ENCODE assay signal across 27 cellular contexts in genomic region chr3:71376911-71377310, GRCh38.
DNase-seq lines count a peak whose midpoint lies in the region; ATAC-seq and TF ChIP-seq lines count a peak whose summit lies in the region.
"Had no signal": no experiment of that assay in that cellular context is flagged by ENCODE, and none has a peak within 500 bp of the region (broad histone marks: within the 10 kb centered on the region; RNA-seq: fewer than 3 reads in every experiment).

No MANE protein-coding gene starts in this region.

- H3K4me1 Mint-ChIP-seq in activated CD8-positive, alpha-beta T cell treated with anti-CD3 and anti-CD28 coated beads for 36 hours (ENCODE audit: low read depth): peaks cover 82% of the 10 kb centered on the region
- H3K4me1 Mint-ChIP-seq in activated CD8-positive, alpha-beta T cell treated with anti-CD3 and anti-CD28 coated beads, Interleukin-2, amount 10 ng/mL, durations not matched to agents 7 days and 5 days (ENCODE audit: low read depth): peaks cover 33% of the 10 kb centered on the region
- peaks cover under 1% of the 10 kb centered on the region for H3K4me1 Mint-ChIP-seq in MCF 10A (ENCODE audit: insufficient read depth, unreplicated experiment)

- peak; percentile 57 for ATAC-seq in activated CD8-positive, alpha-beta T cell treated with anti-CD3 and anti-CD28 coated beads for 36 hours
- no peak for ATAC-seq in activated CD8-positive, alpha-beta T cell treated with anti-CD3 and anti-CD28 coated beads, Interleukin-2, amount 10 ng/mL, durations not matched to agents 7 days and 5 days
- peak; percentile 65 for ATAC-seq in GM18907 (IDR thresholded peaks at IDR 0.05; ENCODE audit: unreplicated experiment)
- ATAC-seq in GM21529 (IDR thresholded peaks at IDR 0.05; ENCODE audit: unreplicated experiment): no peak
- ATAC-seq: A549, esophagus mucosa, lower lobe of right lung had no signal

- no TSS peak for BruUV-seq in MCF 10A (replicated peaks; lab: Mats Ljungman, UMichigan)

- peak overlapping the region in 6 of 8 donors; percentile 15 to 62 (median 46) for H3K27ac ChIP-seq in spleen
- H3K27ac ChIP-seq: A549, brain microvascular endothelial cell, lower lobe of right lung, prostate gland had no signal

- intact Hi-C loops in activated CD8-positive, alpha-beta T cell treated with anti-CD3 and anti-CD28 coated beads for 36 hours (cut with micrococcal nuclease): no loop called here
- intact Hi-C loops in spleen (cut with DNase I; ENCODE audit: low total_unique reads): no loop called here
- intact Hi-C loops in MCF 10A (cut with micrococcal nuclease): no loop called here
- intact Hi-C loops in head of caudate nucleus (cut with DNase I): no loop called here

- H3K36me3 Mint-ChIP-seq in activated CD8-positive, alpha-beta T cell treated with anti-CD3 and anti-CD28 coated beads for 36 hours (ENCODE audit: low read depth): peaks cover 22% of the 10 kb centered on the region
- peaks cover 6% of the 10 kb centered on the region for H3K36me3 Mint-ChIP-seq in activated CD8-positive, alpha-beta T cell treated with anti-CD3 and anti-CD28 coated beads, Interleukin-2, amount 10 ng/mL, durations not matched to agents 7 days and 5 days (ENCODE audit: low read depth)
- H3K36me3 Mint-ChIP-seq in MCF 10A (ENCODE audit: insufficient read depth, unreplicated experiment): peaks cover 13% of the 10 kb centered on the region

- POLR2A ChIA-PET in activated CD8-positive, alpha-beta T cell treated with anti-CD3 and anti-CD28 coated beads for 36 hours (lab: Charles Lee): interaction anchor here (1.0 to 1.4 kb wide), 4 partner anchors 9 to 74 kb away, joined by 3 to 4 read pairs (median 3); no protein-coding TSS in a partner anchor
- POLR2A ChIA-PET in activated CD8-positive, alpha-beta T cell treated with anti-CD3 and anti-CD28 coated beads, Interleukin-2, amount 10 ng/mL, durations not matched to agents 7 days and 5 days (lab: Charles Lee): no interaction called here
- POLR2A ChIA-PET in MCF 10A (lab: Yijun Ruan, JAX): no interaction called here

- no peak overlapping the region for H3K4me3 ChIP-seq in spleen
- H3K4me3 ChIP-seq: A549, lower lobe of right lung, prostate gland had no signal

- peaks cover 0 to 66% (median 9%) of the 10 kb centered on the region in 6 donors for H3K4me1 ChIP-seq in spleen
- H3K4me1 ChIP-seq: BE2C, lower lobe of right lung, prostate gland had no signal

- TF ChIP-seq CTCF in activated CD8-positive, alpha-beta T cell treated with anti-CD3 and anti-CD28 coated beads for 36 hours (IDR thresholded peaks at IDR 0.05): no peak
- TF ChIP-seq CTCF in spleen (IDR thresholded peaks at IDR 0.05 in 8 of 11, conservative IDR thresholded peaks at IDR 0.05 in 3 of 11) (no peak), MCF 10A (IDR thresholded peaks at IDR 0.05; ENCODE audit: unreplicated experiment) (no peak)

- no peak for TF ChIP-seq POLR2A in spleen (IDR thresholded peaks at IDR 0.05)

- CTCF ChIA-PET in activated CD8-positive, alpha-beta T cell treated with anti-CD3 and anti-CD28 coated beads for 36 hours (lab: Charles Lee): interaction anchor here (1.0 kb wide), 1 partner anchor 16 kb away, joined by 3 read pairs; no protein-coding TSS in a partner anchor
- CTCF ChIA-PET in activated CD8-positive, alpha-beta T cell treated with anti-CD3 and anti-CD28 coated beads, Interleukin-2, amount 10 ng/mL, durations not matched to agents 7 days and 5 days (lab: Charles Lee): interaction anchor here (1.2 to 1.4 kb wide), 2 partner anchors 14 to 21 kb away, joined by 3 to 5 read pairs; no protein-coding TSS in a partner anchor
- CTCF ChIA-PET in MCF 10A (lab: Yijun Ruan, JAX): no interaction called here

- no peaks in the 10 kb centered on the region for H3K27me3 ChIP-seq in spleen (replicated peaks in 1 of 7)
- H3K27me3 ChIP-seq: BE2C, brain microvascular endothelial cell had no signal

- H3K9me3 Mint-ChIP-seq in activated CD8-positive, alpha-beta T cell treated with anti-CD3 and anti-CD28 coated beads for 36 hours: no peaks in the 10 kb centered on the region
- H3K9me3 Mint-ChIP-seq in activated CD8-positive, alpha-beta T cell treated with anti-CD3 and anti-CD28 coated beads, Interleukin-2, amount 10 ng/mL, durations not matched to agents 7 days and 5 days (ENCODE audit: insufficient read depth): no peaks in the 10 kb centered on the region
- no peaks in the 10 kb centered on the region for H3K9me3 Mint-ChIP-seq in MCF 10A (ENCODE audit: unreplicated experiment)
- H3K9me3 Mint-ChIP-seq: activated T-cell treated with anti-CD3 and anti-CD28 coated beads, Interleukin-2, amount 50 U/mL, for 72 hours had no signal

- H3K27me3 Mint-ChIP-seq in activated CD8-positive, alpha-beta T cell treated with anti-CD3 and anti-CD28 coated beads for 36 hours: no peaks in the 10 kb centered on the region
- no peaks in the 10 kb centered on the region for H3K27me3 Mint-ChIP-seq in activated CD8-positive, alpha-beta T cell treated with anti-CD3 and anti-CD28 coated beads, Interleukin-2, amount 10 ng/mL, durations not matched to agents 7 days and 5 days (ENCODE audit: low read depth)
- H3K27me3 Mint-ChIP-seq in MCF 10A (ENCODE audit: insufficient read depth, unreplicated experiment): no peaks in the 10 kb centered on the region

- H3K9me3 ChIP-seq in spleen: no peaks in the 10 kb centered on the region
- H3K9me3 ChIP-seq: A549, BE2C, lower lobe of right lung, prostate gland had no signal

- H3K4me3 Mint-ChIP-seq in activated CD8-positive, alpha-beta T cell treated with anti-CD3 and anti-CD28 coated beads for 36 hours: no peak overlapping the region
- no peak overlapping the region for H3K4me3 Mint-ChIP-seq in activated CD8-positive, alpha-beta T cell treated with anti-CD3 and anti-CD28 coated beads, Interleukin-2, amount 10 ng/mL, durations not matched to agents 7 days and 5 days
- H3K4me3 Mint-ChIP-seq in MCF 10A (ENCODE audit: unreplicated experiment): no peak overlapping the region
- H3K4me3 Mint-ChIP-seq: activated T-cell treated with anti-CD3 and anti-CD28 coated beads, Interleukin-2, amount 50 U/mL, for 72 hours had no signal

- H3K27ac Mint-ChIP-seq in activated CD8-positive, alpha-beta T cell treated with anti-CD3 and anti-CD28 coated beads for 36 hours: peak overlapping the region; percentile 83
- H3K27ac Mint-ChIP-seq in activated CD8-positive, alpha-beta T cell treated with anti-CD3 and anti-CD28 coated beads, Interleukin-2, amount 10 ng/mL, durations not matched to agents 7 days and 5 days: no peak overlapping the region
- H3K27ac Mint-ChIP-seq in MCF 10A (ENCODE audit: low read depth, unreplicated experiment): no peak overlapping the region
- H3K27ac Mint-ChIP-seq: activated T-cell treated with anti-CD3 and anti-CD28 coated beads, Interleukin-2, amount 50 U/mL, for 72 hours had no signal

- DNase-seq in activated CD8-positive, alpha-beta T cell treated with anti-CD3 and anti-CD28 coated beads for 36 hours: peak; percentile 67
- no peak for DNase-seq in activated CD8-positive, alpha-beta T cell treated with anti-CD3 and anti-CD28 coated beads, Interleukin-2, amount 10 ng/mL, durations not matched to agents 7 days and 5 days
- DNase-seq in NAMALWA (ENCODE audit: low spot score): peak; percentile 38
- DNase-seq in spleen: no peak
- DNase-seq in MCF 10A (ENCODE audit: unreplicated experiment): no peak
- DNase-seq in head of caudate nucleus: no peak
- DNase-seq: activated CD4-positive, alpha-beta T cell treated with anti-CD3 and anti-CD28 coated beads, Interleukin-2, amount 50 U/mL, for 48 hours; activated T-cell treated with anti-CD3 and anti-CD28 coated beads, Interleukin-2, amount 50 U/mL, for 72 hours; BE2C; brain microvascular endothelial cell; COR-L47; DMS79; effector memory CD4-positive, alpha-beta T cell; foreskin melanocyte; IMR-90; islet precursor cell; lower lobe of right lung; NCI-H1436; NCI-H510A treated with DMSO at 0.1 percent for 48 hours; stimulated activated CD4-positive, alpha-beta T cell treated with anti-CD3 and anti-CD28 coated beads, Interleukin-4, amount 100 ng/mL, for 1 hour; T-helper 2 cell; trophoblast cell had no signal

- no peaks in the 10 kb centered on the region for H3K36me3 ChIP-seq in spleen
- H3K36me3 ChIP-seq: BE2C, brain microvascular endothelial cell, lower lobe of right lung, prostate gland had no signal

- 55 to 85% (median 77%) methylated on average over 4 of the region's 4 CpGs for WGBS in spleen, 5 donors

Comparison
In these comparisons a context has a peak if more than half of its experiments do, and no peak if none do; other contexts are left out.
1. ATAC-seq: peak in activated CD8-positive, alpha-beta T cell treated with anti-CD3 and anti-CD28 coated beads for 36 hours (single experiment) and GM18907 (single experiment); none in activated CD8-positive, alpha-beta T cell treated with anti-CD3 and anti-CD28 coated beads, Interleukin-2, amount 10 ng/mL, durations not matched to agents 7 days and 5 days (single experiment) and GM21529 (single experiment).
2. DNase-seq: peak in activated CD8-positive, alpha-beta T cell treated with anti-CD3 and anti-CD28 coated beads for 36 hours (single experiment) and NAMALWA (single experiment); none in activated CD8-positive, alpha-beta T cell treated with anti-CD3 and anti-CD28 coated beads, Interleukin-2, amount 10 ng/mL, durations not matched to agents 7 days and 5 days (single experiment), spleen (single experiment), MCF 10A (single experiment) and head of caudate nucleus (0 of 42).